9 cellular contexts compared by ENCODE assay signal in genomic region chr20:298755-299391, GRCh38. TPM values are rescaled to one million over a fixed set of nuclear protein-coding genes. Genes with fewer than 3 reads are reported as not detected.
A peak's percentile ranks its signal among the peaks of the same experiment; 100 is the strongest.
DNase-seq lines count a peak whose midpoint lies in the region; ATAC-seq and TF ChIP-seq lines count a peak whose summit lies in the region.
"Had no signal": no experiment of that assay in that cellular context is flagged by ENCODE, and none has a peak within 500 bp of the region (broad histone marks: within the 10 kb centered on the region; RNA-seq: fewer than 3 reads in every experiment).

No MANE protein-coding gene starts in this region.

- H3K27ac ChIP-seq in heart right ventricle (peak overlapping the region in 9 of 10 donors; percentile 97 to 100 (median 99)), breast epithelium (peak overlapping the region; percentile 98 to 99), mesodermal cell (ENCODE audit: low read depth, low read length, severe bottlenecking) (peak overlapping the region; percentile 87), urinary bladder (ENCODE audit: low read depth) (no peak overlapping the region)

- H3K4me3 ChIP-seq in heart right ventricle (peak overlapping the region; percentile 70 to 96 (median 92)), breast epithelium (peak overlapping the region; percentile 68 to 92 (median 89)), mesodermal cell (ENCODE audit: extremely low read depth, insufficient read depth, low read length, poor library complexity, severe bottlenecking) (peak overlapping the region; percentile 95), urinary bladder (ENCODE audit: low read depth, low read length) (peak overlapping the region; percentile 87)

- no peak for TF ChIP-seq CTCF in heart right ventricle (IDR thresholded peaks at IDR 0.05)
- TF ChIP-seq CTCF in breast epithelium (IDR thresholded peaks at IDR 0.05): no peak

- H3K4me1 ChIP-seq in heart right ventricle (peaks cover 4 to 59% (median 47%) of the 10 kb centered on the region in 9 donors), breast epithelium (peaks cover 4 to 25% of the 10 kb centered on the region in 2 donors), mesodermal cell (ENCODE audit: control insufficient read depth, insufficient read depth, low read length, poor library complexity, severe bottlenecking) (peaks cover 28% of the 10 kb centered on the region), urinary bladder (ENCODE audit: insufficient read depth) (no peaks in the 10 kb centered on the region)

- DNase-seq in heart right ventricle: no peak
- DNase-seq in left ventricle myocardium superior: no peak
- DNase-seq in breast epithelium (ENCODE audit: low spot score in 2 of 2): no peak
- DNase-seq in stimulated activated CD4-positive, alpha-beta T cell treated with anti-CD3 and anti-CD28 coated beads, Interleukin-12 subunit alpha, Interleukin-12 subunit beta, amount 100 ng/mL, for 4 hours: no peak

- H3K27me3 ChIP-seq in heart right ventricle: no peaks in the 10 kb centered on the region
- H3K27me3 ChIP-seq in breast epithelium: no peaks in the 10 kb centered on the region

- no peaks in the 10 kb centered on the region for H3K9me3 ChIP-seq in heart right ventricle
- H3K9me3 ChIP-seq in breast epithelium: no peaks in the 10 kb centered on the region
- H3K9me3 ChIP-seq in mesodermal cell (ENCODE audit: control insufficient read depth, low read length): no peaks in the 10 kb centered on the region

- H3K36me3 ChIP-seq in heart right ventricle (peaks cover 0 to 4% (median 0%) of the 10 kb centered on the region in 9 donors), breast epithelium (no peaks in the 10 kb centered on the region), mesodermal cell (ENCODE audit: control insufficient read depth, insufficient read depth, low read length) (peaks cover 24% of the 10 kb centered on the region), urinary bladder (ENCODE audit: insufficient read depth) (no peaks in the 10 kb centered on the region)

- WGBS in heart right ventricle, 2 donors: 4 to 6% methylated on average over 16 of the region's 16 CpGs
- 2 to 3% methylated on average over 8 to 9 of the region's 16 CpGs for WGBS in mesodermal cell (ENCODE audit: insufficient coverage in 2 of 2), 2 experiments
- WGBS in urinary bladder: 3% methylated on average over 16 of the region's 16 CpGs

- intact Hi-C loops in heart right ventricle (cut with DNase I): loop anchor here in 2 of 10 donors (1.0 to 2.0 kb wide), 2 partner anchors 26 kb away; partner anchors contain the start of gene SOX12 (in 2 of the 2)
- intact Hi-C loops in left ventricle myocardium superior (cut with micrococcal nuclease): no loop called here
- intact Hi-C loops in breast epithelium (cut with DNase I; ENCODE audit: low total_unique reads): no loop called here

- ATAC-seq in heart right ventricle (no peak), left ventricle myocardium superior (no peak), GM19397 (IDR thresholded peaks at IDR 0.05; ENCODE audit: unreplicated experiment) (no peak), GM19452 (IDR thresholded peaks at IDR 0.05; ENCODE audit: unreplicated experiment) (no peak)

- TF ChIP-seq POLR2A in breast epithelium (IDR thresholded peaks at IDR 0.05): no peak

RNA-seq across cellular contexts. Expression of gene ZCCHC3, which starts 1.5 kb away (rescaled TPM):
- total RNA-seq in heart right ventricle: 10 to 100 TPM in 7 of 10 donors, 1 to 10 TPM in 3; 8.2 to 12.8 (median 10.7) TPM
- polyA plus RNA-seq in heart right ventricle: 10 to 100 TPM in 1 of 2 donors, 1 to 10 TPM in 1; 7.7 to 10.8 TPM
- 11.0 TPM for total RNA-seq in left ventricle myocardium superior
- total RNA-seq in breast epithelium: 10 to 100 TPM; 10.1 to 14.0 (median 11.5) TPM
- polyA plus RNA-seq in mesodermal cell (2013, experiment 1 of 2): 38.0 TPM
- 36.6 TPM for polyA plus RNA-seq in mesodermal cell (2013, experiment 2 of 2)
- total RNA-seq in urinary bladder: 18.0 TPM
- 14.2 TPM for polyA plus RNA-seq in urinary bladder

RNA-seq across cellular contexts. Expression of gene C20orf96, which starts 8.3 kb away (rescaled TPM):
- total RNA-seq in heart right ventricle: 1 to 10 TPM; 3.1 to 5.5 (median 4.5) TPM
- 1 to 10 TPM; 3.5 to 4.1 TPM for polyA plus RNA-seq in heart right ventricle
- 6.9 TPM for total RNA-seq in left ventricle myocardium superior
- total RNA-seq in breast epithelium: 1 to 10 TPM; 2.6 to 9.2 (median 6.1) TPM
- 38.1 TPM for polyA plus RNA-seq in mesodermal cell (2013, experiment 1 of 2)
- 33.5 TPM for polyA plus RNA-seq in mesodermal cell (2013, experiment 2 of 2)
- 5.0 TPM for total RNA-seq in urinary bladder
- polyA plus RNA-seq in urinary bladder: 6.4 TPM

RNA-seq across cellular contexts. Expression of gene SOX12, which starts 26.5 kb away (rescaled TPM):
- 10 to 100 TPM in 6 of 10 donors, 1 to 10 TPM in 4; 7.2 to 16.5 (median 10.9) TPM for total RNA-seq in heart right ventricle
- 1 to 10 TPM; 4.5 to 5.2 TPM for polyA plus RNA-seq in heart right ventricle
- total RNA-seq in left ventricle myocardium superior: 18.3 TPM
- total RNA-seq in breast epithelium: 1 to 10 TPM; 1.1 to 3.7 (median 3.3) TPM
- polyA plus RNA-seq in mesodermal cell (2013, experiment 1 of 2): 42.8 TPM
- polyA plus RNA-seq in mesodermal cell (2013, experiment 2 of 2): 40.6 TPM
- total RNA-seq in urinary bladder: 3.4 TPM
- 11.1 TPM for polyA plus RNA-seq in urinary bladder

RNA-seq across cellular contexts. Expression of gene DEFB132, which starts 41.3 kb away (rescaled TPM):
- total RNA-seq in heart right ventricle: under 1 TPM in 2 of 10 donors, not detected in 8; 0.12 to 0.30 TPM
- polyA plus RNA-seq in heart right ventricle: not detected
- total RNA-seq in left ventricle myocardium superior: not detected
- total RNA-seq in breast epithelium: under 1 TPM; 0.29 to 0.96 (median 0.33) TPM
- polyA plus RNA-seq in mesodermal cell (2013, experiment 1 of 2): not detected
- not detected for polyA plus RNA-seq in mesodermal cell (2013, experiment 2 of 2)
- total RNA-seq in urinary bladder: not detected
- 0.04 TPM for polyA plus RNA-seq in urinary bladder
- total RNA-seq: mucosa of gallbladder had no signal

RNA-seq across cellular contexts. Expression of gene NRSN2, which starts 48.0 kb away (rescaled TPM):
- total RNA-seq in heart right ventricle (10 to 100 TPM; 12.1 to 32.3 (median 19.1) TPM), left ventricle myocardium superior (17.4 TPM), breast epithelium (10 to 100 TPM in 2 of 3 donors, 1 to 10 TPM in 1; 9.4 to 22.3 (median 21.8) TPM), urinary bladder (10.8 TPM)
- polyA plus RNA-seq in heart right ventricle (10 to 100 TPM; 31.1 to 53.9 TPM), urinary bladder (47.5 TPM)
- polyA plus RNA-seq in mesodermal cell (2013, experiment 1 of 2): 53.5 TPM
- polyA plus RNA-seq in mesodermal cell (2013, experiment 2 of 2): 44.3 TPM
